8 cellular contexts compared by ENCODE assay signal in the genomic region with DNA sequence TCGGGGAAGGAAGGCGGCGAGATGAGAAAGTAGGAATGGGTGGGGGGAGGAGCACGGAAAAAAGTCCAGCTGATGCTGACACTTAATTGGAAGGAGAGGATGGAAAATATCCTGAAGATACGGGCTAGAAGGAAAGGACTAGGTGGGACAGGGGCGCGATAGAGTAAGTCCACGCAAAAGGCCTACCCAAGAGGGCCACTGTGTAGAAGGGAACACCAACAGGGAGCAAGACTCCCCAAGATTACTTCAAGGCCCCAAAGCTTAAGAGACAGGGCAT. TPM values are rescaled to one million over a fixed set of nuclear protein-coding genes. Genes with fewer than 3 reads are reported as not detected.
A peak's percentile ranks its signal among the peaks of the same experiment; 100 is the strongest.
DNase-seq lines count a peak whose midpoint lies in the region; ATAC-seq and TF ChIP-seq lines count a peak whose summit lies in the region.

No MANE protein-coding gene starts in this region.

- TF ChIP-seq POLR2A in breast epithelium (IDR thresholded peaks at IDR 0.05) (no peak), right lobe of liver (IDR thresholded peaks at IDR 0.05) (no peak), thyroid gland (IDR thresholded peaks at IDR 0.05) (no peak)

- H3K4me1 ChIP-seq in ES-I3 (ENCODE audit: insufficient read depth, low read length) = no peaks in the 10 kb centered on the region
- H3K4me1 ChIP-seq in HUES6 (ENCODE audit: control insufficient read depth, insufficient read depth, low read length) = 0 out of 2 replicates have a peak, but pooled peaks cover 9% of the 10 kb centered on the region
- no peaks in the 10 kb centered on the region for H3K4me1 ChIP-seq in breast epithelium
- H3K4me1 ChIP-seq in right lobe of liver = peaks cover 0 to 25% (median 6%) of the 10 kb centered on the region in 4 donors
- H3K4me1 ChIP-seq in thyroid gland = peaks cover 18 to 24% of the 10 kb centered on the region in 2 donors

- DNase-seq in breast epithelium (ENCODE audit: low spot score in 2 of 2) (no peak), right lobe of liver (no peak), thyroid gland (peak; percentile 10 to 11), GOT3 (lab: John Stamatoyannopoulos, UW) (no peak)

- H3K27ac ChIP-seq in HUES6 (ENCODE audit: low read depth, low read length) (peak overlapping the region; percentile 95), breast epithelium (peak overlapping the region; percentile 97 to 99), right lobe of liver (peak overlapping the region; percentile 88 to 99 (median 95)), thyroid gland (peak overlapping the region; percentile 98 to 100 (median 99))

- H3K9ac ChIP-seq in ES-I3 (ENCODE audit: low read depth, low read length) (peak overlapping the region; percentile 97), HUES6 (ENCODE audit: low read length) (peak overlapping the region; percentile 96)

- intact Hi-C loops in breast epithelium (cut with DNase I; ENCODE audit: low total_unique reads) = no loop called here
- intact Hi-C loops in right lobe of liver (cut with DNase I) = loop anchor here in 1 of 2 donors (10.0 kb wide), 1 partner anchor 60 kb away; no protein-coding TSS in a partner anchor
- intact Hi-C loops in thyroid gland (cut with DNase I) = no loop called here

- H3K4me3 ChIP-seq in HUES6 (ENCODE audit: low read depth, low read length) (peak overlapping the region; percentile 98), breast epithelium (peak overlapping the region; percentile 80 to 90 (median 83)), right lobe of liver (peak overlapping the region; percentile 71 to 93 (median 79)), thyroid gland (replicated peaks in 1 of 3) (peak overlapping the region; percentile 55 to 99 (median 91))

- 0 out of 2 replicates have a peak, but pooled peaks cover 2% of the 10 kb centered on the region for H3K9me3 ChIP-seq in ES-I3 (ENCODE audit: control insufficient read depth, insufficient read depth, low read length)
- H3K9me3 ChIP-seq in HUES6 (ENCODE audit: control insufficient read depth, insufficient read depth, low read depth, low read length) = peaks cover 10% of the 10 kb centered on the region; the same call in 1 of the 2 replicates
- no peaks in the 10 kb centered on the region for H3K9me3 ChIP-seq in breast epithelium
- no peaks in the 10 kb centered on the region for H3K9me3 ChIP-seq in right lobe of liver
- no peaks in the 10 kb centered on the region for H3K9me3 ChIP-seq in thyroid gland

- no peak for TF ChIP-seq CTCF in breast epithelium (IDR thresholded peaks at IDR 0.05)
- TF ChIP-seq CTCF in right lobe of liver (IDR thresholded peaks at IDR 0.05) = no peak
- no peak for TF ChIP-seq CTCF in thyroid gland (IDR thresholded peaks at IDR 0.05)

- ATAC-seq in right lobe of liver = peak; percentile 12 to 25 (median 16)
- ATAC-seq in HG02610 (IDR thresholded peaks at IDR 0.05; ENCODE audit: unreplicated experiment) = no peak
- ATAC-seq in HG02759 (IDR thresholded peaks at IDR 0.05; ENCODE audit: unreplicated experiment) = no peak

- H3K36me3 ChIP-seq in ES-I3 (ENCODE audit: insufficient read depth, low read length) (peaks cover 3% of the 10 kb centered on the region; the same call in 1 of the 2 replicates), HUES6 (ENCODE audit: control insufficient read depth, insufficient read depth, low read length) (peaks cover 3% of the 10 kb centered on the region; the same call in 1 of the 2 replicates), breast epithelium (no peaks in the 10 kb centered on the region), right lobe of liver (peaks cover 0 to 1% (median 0%) of the 10 kb centered on the region in 4 donors), thyroid gland (no peaks in the 10 kb centered on the region)

- H3K27me3 ChIP-seq in HUES6 (ENCODE audit: control insufficient read depth, insufficient read depth, low read length) (no peaks in the 10 kb centered on the region), breast epithelium (no peaks in the 10 kb centered on the region), right lobe of liver (no peaks in the 10 kb centered on the region), thyroid gland (no peaks in the 10 kb centered on the region)

- WGBS in right lobe of liver (ENCODE audit: insufficient coverage, low coverage, low lambda C conversion rate, missing lambda C conversion rate) = under 1% methylated on average over 8 of the region's 8 CpGs
- 0 to 1% methylated on average over 8 of the region's 8 CpGs for WGBS in thyroid gland, 2 donors

RNA-seq across cellular contexts. Expression of gene APPBP2, which starts 0.8 kb away (rescaled TPM):
- 10 to 100 TPM; 26.6 to 41.9 (median 30.2) TPM for total RNA-seq in breast epithelium
- 10 to 100 TPM in 5 of 6 experiments, 1 to 10 TPM in 1; 8.7 to 19.3 (median 13.0) TPM for total RNA-seq in right lobe of liver
- 10 to 100 TPM; 33.1 to 49.0 (median 45.4) TPM for total RNA-seq in thyroid gland

Comparison
In these comparisons a context has a peak if more than half of its experiments do, and no peak if none do; other contexts are left out.
1. DNase-seq: peak in thyroid gland (2 of 2); none in breast epithelium (0 of 2), right lobe of liver (0 of 3) and GOT3 (single experiment).
2. ATAC-seq: peak in right lobe of liver (4 of 4); none in HG02610 (single experiment) and HG02759 (single experiment).
3. Peak in every context shown above with its lines, with median percentiles within 50 percentile points of each other: H3K27ac ChIP-seq and H3K4me3 ChIP-seq.